ENCODE assay signal across 14 cellular contexts in genomic region chr1:94048413-94049164, GRCh38.
DNase-seq lines count a peak whose midpoint lies in the region; ATAC-seq and TF ChIP-seq lines count a peak whose summit lies in the region.
"Had no signal": no experiment of that assay in that cellular context is flagged by ENCODE, and none has a peak within 500 bp of the region (broad histone marks: within the 10 kb centered on the region; RNA-seq: fewer than 3 reads in every experiment).

No MANE protein-coding gene starts in this region.

- H4K91ac ChIP-seq in trophoblast cell (ENCODE audit: low read depth, low read length): peak overlapping the region; percentile 88

- DNase-seq in AG08395 (ENCODE audit: low spot score) (peak; percentile 72), adrenal gland (peak in 2 of 7 donors; percentile 25 to 55), left cardiac atrium (no peak), trophoblast cell (peak in 1 of 2 donors; percentile 33), ecto neural progenitor cell (ENCODE audit: low spot score) (no peak), MG63 (no peak), testis (no peak)
- DNase-seq in stimulated activated effector memory CD8-positive, alpha-beta T cell treated with anti-CD3 and anti-CD28 coated beads, Interleukin-12 subunit alpha, Interleukin-12 subunit beta, amount 100 ng/mL, for 72 hours (ENCODE audit: low spot score in 2 of 2): no peak
- DNase-seq: activated CD4-positive, alpha-beta memory T cell treated with anti-CD3 and anti-CD28 coated beads, Interleukin-2, amount 10 ng/mL, durations not matched to agents 7 days and 5 days; NCI-H226; occipital lobe; SK-N-SH had no signal

- intact Hi-C loops in adrenal gland (cut with DNase I) (no loop called here), left cardiac atrium (cut with DNase I) (loop anchor here in 1 of 2 donors (5.0 kb wide), 1 partner anchor 289 kb away; no protein-coding TSS in a partner anchor), testis (cut with DNase I; ENCODE audit: low total_unique reads) (no loop called here)

- peaks cover 6% of the 10 kb centered on the region for H3K79me2 ChIP-seq in trophoblast cell (ENCODE audit: control insufficient read depth, insufficient read depth, low read length, poor library complexity)

- peak overlapping the region; percentile 91 for H3K14ac ChIP-seq in trophoblast cell (ENCODE audit: low read length)

- H2AK5ac ChIP-seq in trophoblast cell (ENCODE audit: low read length): peak overlapping the region; percentile 90

- H2BK5ac ChIP-seq in trophoblast cell (ENCODE audit: low read depth, low read length, poor library complexity): peak overlapping the region; percentile 92

- peaks cover 0 to 3% of the 10 kb centered on the region in 2 donors for H3K4me1 ChIP-seq in adrenal gland (replicated peaks in 1 of 2)
- peaks cover 36% of the 10 kb centered on the region in 2 experiments for H3K4me1 ChIP-seq in trophoblast cell (ENCODE audit: control insufficient read depth in 1 of 2, insufficient read depth in 2 of 2, low read length in 2 of 2)
- peaks cover 7% of the 10 kb centered on the region for H3K4me1 ChIP-seq in testis

- peak overlapping the region; percentile 1 for H3K4me2 ChIP-seq in trophoblast cell (ENCODE audit: low read length)
- H3K4me2 ChIP-seq: SK-N-SH had no signal

- H3K9me3 ChIP-seq in adrenal gland (replicated peaks in 1 of 3): no peaks in the 10 kb centered on the region
- H3K9me3 ChIP-seq in trophoblast cell (ENCODE audit: insufficient read depth, low read depth, low read length): no peaks in the 10 kb centered on the region
- no peaks in the 10 kb centered on the region; the same call in 1 of the 2 replicates for H3K9me3 ChIP-seq in MG63
- H3K9me3 ChIP-seq in testis: no peaks in the 10 kb centered on the region
- H3K9me3 ChIP-seq: SK-N-SH had no signal

- H3K4me1 Mint-ChIP-seq in stimulated activated effector memory CD8-positive, alpha-beta T cell treated with anti-CD3 and anti-CD28 coated beads, Interleukin-12 subunit alpha, Interleukin-12 subunit beta, amount 100 ng/mL, for 72 hours: no peaks in the 10 kb centered on the region

- peak overlapping the region; percentile 90 for H2BK12ac ChIP-seq in trophoblast cell (ENCODE audit: low read length)

- no peak overlapping the region for H3K9ac ChIP-seq in trophoblast cell (ENCODE audit: low read length)
- H3K9ac ChIP-seq: SK-N-SH had no signal

- peak overlapping the region; percentile 97 for H2BK120ac ChIP-seq in trophoblast cell (ENCODE audit: insufficient read depth, low read length, poor library complexity)

- TF ChIP-seq POLR2A in adrenal gland (IDR thresholded peaks at IDR 0.05): peak in 1 of 2 donors; percentile 17
- TF ChIP-seq POLR2A in testis (IDR thresholded peaks at IDR 0.05): no peak

- no peak overlapping the region for H3K23ac ChIP-seq in trophoblast cell (ENCODE audit: low read length)

- peaks cover 49% of the 10 kb centered on the region for H3K79me1 ChIP-seq in trophoblast cell (ENCODE audit: low read length)

- no peaks in the 10 kb centered on the region for H3K9me3 Mint-ChIP-seq in stimulated activated effector memory CD8-positive, alpha-beta T cell treated with anti-CD3 and anti-CD28 coated beads, Interleukin-12 subunit alpha, Interleukin-12 subunit beta, amount 100 ng/mL, for 72 hours
- H3K9me3 Mint-ChIP-seq: activated CD4-positive, alpha-beta memory T cell treated with anti-CD3 and anti-CD28 coated beads, Interleukin-2, amount 10 ng/mL, durations not matched to agents 7 days and 5 days had no signal

- H3K4me3 Mint-ChIP-seq in stimulated activated effector memory CD8-positive, alpha-beta T cell treated with anti-CD3 and anti-CD28 coated beads, Interleukin-12 subunit alpha, Interleukin-12 subunit beta, amount 100 ng/mL, for 72 hours: no peak overlapping the region
- H3K4me3 Mint-ChIP-seq: activated CD4-positive, alpha-beta memory T cell treated with anti-CD3 and anti-CD28 coated beads, Interleukin-2, amount 10 ng/mL, durations not matched to agents 7 days and 5 days had no signal

- peak overlapping the region; percentile 48 for H4K8ac ChIP-seq in trophoblast cell (ENCODE audit: low read depth, low read length)

- H3K36me3 Mint-ChIP-seq in stimulated activated effector memory CD8-positive, alpha-beta T cell treated with anti-CD3 and anti-CD28 coated beads, Interleukin-12 subunit alpha, Interleukin-12 subunit beta, amount 100 ng/mL, for 72 hours: no peaks in the 10 kb centered on the region

- H3K27ac ChIP-seq in adrenal gland (peak overlapping the region in 3 of 5 donors; percentile 18 to 79 (median 62)), trophoblast cell (ENCODE audit: low read depth, low read length) (peak overlapping the region; percentile 98), testis (peak overlapping the region in 1 of 2 donors; percentile 21)
- H3K27ac ChIP-seq: cardiac muscle cell had no signal

- 75 to 86% (median 79%) methylated on average over 11 of the region's 11 CpGs for WGBS in adrenal gland, 4 donors
- WGBS in trophoblast cell (ENCODE audit: extremely low coverage, insufficient coverage, insufficient read length): no CpG with 5 or more reads among the region's 11 CpGs
- 79% methylated on average over 11 of the region's 11 CpGs for WGBS in testis, 2 donors

- H2AFZ ChIP-seq in trophoblast cell (ENCODE audit: insufficient read depth, low read length, poor library complexity): peak overlapping the region; percentile 14

- peak; percentile 3 to 67 for ATAC-seq in left cardiac atrium
- ATAC-seq in stimulated activated effector memory CD8-positive, alpha-beta T cell treated with anti-CD3 and anti-CD28 coated beads, Interleukin-12 subunit alpha, Interleukin-12 subunit beta, amount 100 ng/mL, for 72 hours: no peak
- ATAC-seq: K562 had no signal

- H3K4me3 ChIP-seq in adrenal gland (no peak overlapping the region), trophoblast cell (ENCODE audit: low read depth, low read length) (no peak overlapping the region), MG63 (no peak overlapping the region), testis (no peak overlapping the region)
- H3K4me3 ChIP-seq: cardiac muscle cell, K562 had no signal

- H3K36me3 ChIP-seq in adrenal gland (replicated peaks in 1 of 2): no peaks in the 10 kb centered on the region
- H3K36me3 ChIP-seq in trophoblast cell (ENCODE audit: control insufficient read depth in 1 of 2, insufficient read depth in 2 of 2, low read length in 2 of 2): no peaks in the 10 kb centered on the region
- peaks cover 2% of the 10 kb centered on the region for H3K36me3 ChIP-seq in MG63
- H3K36me3 ChIP-seq in testis (ENCODE audit: low read depth, missing control alignments): no peaks in the 10 kb centered on the region
- H3K36me3 ChIP-seq: cardiac muscle cell had no signal

- peak overlapping the region; percentile 7 for H3K4ac ChIP-seq in trophoblast cell (ENCODE audit: low read depth, low read length)

- peak overlapping the region; percentile 42 for H3K18ac ChIP-seq in trophoblast cell (ENCODE audit: low read length)

- no peak overlapping the region for H3K27ac Mint-ChIP-seq in stimulated activated effector memory CD8-positive, alpha-beta T cell treated with anti-CD3 and anti-CD28 coated beads, Interleukin-12 subunit alpha, Interleukin-12 subunit beta, amount 100 ng/mL, for 72 hours
- H3K27ac Mint-ChIP-seq: activated CD4-positive, alpha-beta memory T cell treated with anti-CD3 and anti-CD28 coated beads, Interleukin-2, amount 10 ng/mL, durations not matched to agents 7 days and 5 days had no signal

- TF ChIP-seq CTCF in adrenal gland (IDR thresholded peaks at IDR 0.05) (no peak), testis (IDR thresholded peaks at IDR 0.05) (no peak)

- H4K12ac ChIP-seq in trophoblast cell (ENCODE audit: low read depth, low read length): peak overlapping the region; percentile 59

- H3K27me3 ChIP-seq in adrenal gland: no peaks in the 10 kb centered on the region
- H3K27me3 ChIP-seq in trophoblast cell (ENCODE audit: insufficient read depth, low read length): no peaks in the 10 kb centered on the region
- H3K27me3 ChIP-seq in MG63: no peaks in the 10 kb centered on the region
- no peaks in the 10 kb centered on the region for H3K27me3 ChIP-seq in testis
- H3K27me3 ChIP-seq: cardiac muscle cell had no signal
